1 cellular context compared by ENCODE assay signal in genomic region chr17:77100009-77100408, GRCh38.
TF ChIP-seq lines count a peak whose summit lies in the region.

No MANE protein-coding gene starts in this region.

TF ChIP-seq in WTC11, 78 proteins besides CTCF, POLR2A, EP300 and RAD21 (continued from another document):
- TF ChIP-seq PRDM15 (CRISPR knock-in tag; IDR thresholded peaks at IDR 0.05) (no peak), ATF1 (CRISPR knock-in tag; IDR thresholded peaks at IDR 0.05) (no peak)
